ENCODE assay signal across 9 cellular contexts in the genomic region with DNA sequence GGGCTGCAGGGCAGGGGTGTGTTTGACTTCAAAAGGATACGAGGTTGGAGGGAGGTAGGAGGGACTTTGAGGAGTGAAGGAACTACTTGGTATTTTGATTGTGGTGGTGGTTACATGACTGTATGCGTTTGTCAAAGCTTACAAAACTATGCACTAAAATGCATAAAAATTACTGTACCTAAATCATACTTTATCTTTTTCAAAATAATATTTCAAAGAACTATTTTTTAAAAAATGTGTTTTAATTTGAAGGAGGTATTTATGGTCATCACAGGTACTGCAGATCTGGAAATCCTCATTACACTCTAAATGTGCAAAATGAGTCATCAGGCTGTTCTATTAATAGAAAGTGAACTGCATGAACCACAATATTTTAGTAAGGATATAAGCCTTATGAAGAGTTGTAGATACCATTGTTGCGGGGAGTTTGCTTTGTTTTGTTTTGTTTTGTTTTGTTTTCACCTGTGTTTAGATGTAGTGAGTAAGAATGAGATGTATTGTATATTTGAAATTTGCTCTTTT.
A peak's percentile ranks its signal among the peaks of the same experiment; 100 is the strongest.
DNase-seq lines count a peak whose midpoint lies in the region; ATAC-seq, FAIRE-seq and TF ChIP-seq lines count a peak whose summit lies in the region.
"Had no signal": no experiment of that assay in that cellular context is flagged by ENCODE, and none has a peak within 500 bp of the region (broad histone marks: within the 10 kb centered on the region; RNA-seq: fewer than 3 reads in every experiment).

No MANE protein-coding gene starts in this region.

- H2AFZ ChIP-seq in HCT116 (ENCODE audit: low read depth, low read length, poor library complexity, severe bottlenecking) (peak overlapping the region; percentile 60), endothelial cell of umbilical vein (ENCODE audit: low read depth, low read length) (no peak overlapping the region)

- no peaks in the 10 kb centered on the region for H3K9me3 Mint-ChIP-seq in stimulated activated effector memory CD8-positive, alpha-beta T cell treated with anti-CD3 and anti-CD28 coated beads, Interleukin-12 subunit alpha, Interleukin-12 subunit beta, amount 100 ng/mL, for 72 hours

- H3K27me3 ChIP-seq in HCT116 (ENCODE audit: insufficient read depth, low read length) (no peaks in the 10 kb centered on the region), endothelial cell of umbilical vein (ENCODE audit: control insufficient read depth in 2 of 2, insufficient read depth in 2 of 2, low read length in 2 of 2) (no peaks in the 10 kb centered on the region)

- peak overlapping the region in 1 of 2 experiments; percentile 36; a peak in 1 of 4 replicates for H3K4me3 ChIP-seq in HCT116 (replicated peaks in 1 of 2; ENCODE audit: low read depth in 1 of 2, low read length in 2 of 2)
- no peak overlapping the region for H3K4me3 ChIP-seq in endothelial cell of umbilical vein (replicated peaks in 1 of 3; ENCODE audit: insufficient read depth in 1 of 3, low read depth in 1 of 3, low read length in 3 of 3)

- POLR2A ChIA-PET in HCT116 (lab: Charles Lee) (interaction anchor here (1.0 kb wide), 1 partner anchor 116 kb away, joined by 3 read pairs; no protein-coding TSS in a partner anchor), endothelial cell of umbilical vein (lab: Charles Lee) (no interaction called here)

- TF ChIP-seq POLR2A in HCT116 (IDR thresholded peaks at IDR 0.05; ENCODE audit: borderline replicate concordance, extremely low read depth, insufficient read depth, insufficient read length) (no peak), endothelial cell of umbilical vein (IDR thresholded peaks at IDR 0.05; ENCODE audit: low read depth, low read length) (no peak)

- H3K4me2 ChIP-seq in HCT116 (ENCODE audit: low read length) (peak overlapping the region; percentile 75), endothelial cell of umbilical vein (ENCODE audit: insufficient read depth, low read length) (peak overlapping the region; percentile 62)

- TF ChIP-seq CTCF in HCT116 (IDR thresholded peaks at IDR 0.05 in 2 of 3, conservative IDR thresholded peaks at IDR 0.05 in 1 of 3; ENCODE audit: borderline replicate concordance in 1 of 3, insufficient read depth in 1 of 3, low read depth in 2 of 3, low read length in 2 of 3) = peak in 1 of 3 experiments; percentile 27; a peak in 1 of 6 replicates
- no peak for TF ChIP-seq CTCF in endothelial cell of umbilical vein (IDR thresholded peaks at IDR 0.05; ENCODE audit: extremely low read depth in 1 of 2, insufficient read depth in 1 of 2, low read depth in 1 of 2, low read length in 2 of 2)

- no peak overlapping the region for H3K4me3 Mint-ChIP-seq in stimulated activated effector memory CD8-positive, alpha-beta T cell treated with anti-CD3 and anti-CD28 coated beads, Interleukin-12 subunit alpha, Interleukin-12 subunit beta, amount 100 ng/mL, for 72 hours
- H3K4me3 Mint-ChIP-seq: naive B cell had no signal

- BruUV-seq in HCT116 (replicated peaks; lab: Mats Ljungman, UMichigan) = no TSS peak
- no TSS peak for BruUV-seq in endothelial cell of umbilical vein (replicated peaks; lab: Mats Ljungman, UMichigan)

- H3K36me3 ChIP-seq in HCT116 (ENCODE audit: control insufficient read depth in 1 of 2, insufficient read depth in 2 of 2, low read length in 2 of 2) (no peaks in the 10 kb centered on the region), endothelial cell of umbilical vein (ENCODE audit: control insufficient read depth in 2 of 2, extremely low read depth in 1 of 2, insufficient read depth in 2 of 2, low read length in 2 of 2) (no peaks in the 10 kb centered on the region)

- peaks cover 25% of the 10 kb centered on the region for H3K4me1 Mint-ChIP-seq in stimulated activated effector memory CD8-positive, alpha-beta T cell treated with anti-CD3 and anti-CD28 coated beads, Interleukin-12 subunit alpha, Interleukin-12 subunit beta, amount 100 ng/mL, for 72 hours
- H3K4me1 Mint-ChIP-seq: naive B cell had no signal

- TF ChIP-seq RAD21 in HCT116 (IDR thresholded peaks at IDR 0.05; ENCODE audit: low read depth) = peak; percentile 10; the same call in 1 of the 2 replicates

- intact Hi-C loops in HCT116 (cut with micrococcal nuclease) = loop anchor here (1.0 kb wide), 1 partner anchor 14 kb away; no protein-coding TSS in a partner anchor
- intact Hi-C loops in endothelial cell of umbilical vein (cut with micrococcal nuclease) = loop anchor here (1.0 to 5.0 kb wide), 2 partner anchors 45 to 99 kb away; no protein-coding TSS in a partner anchor

- H3K27ac ChIP-seq in HCT116 (ENCODE audit: low read depth, low read length) = peak overlapping the region; percentile 54; the same call in 1 of the 2 replicates
- peak overlapping the region; percentile 11 for H3K27ac ChIP-seq in endothelial cell of umbilical vein (ENCODE audit: insufficient read depth, low read depth, low read length)

- H3K9me3 ChIP-seq in HCT116 (ENCODE audit: control insufficient read depth in 1 of 2, insufficient read depth in 1 of 2, low read depth in 1 of 2, low read length in 2 of 2) (no peaks in the 10 kb centered on the region), endothelial cell of umbilical vein (replicated peaks; ENCODE audit: control insufficient read depth, insufficient read depth, low read length) (no peaks in the 10 kb centered on the region)

- peaks cover 6% of the 10 kb centered on the region for H3K36me3 Mint-ChIP-seq in stimulated activated effector memory CD8-positive, alpha-beta T cell treated with anti-CD3 and anti-CD28 coated beads, Interleukin-12 subunit alpha, Interleukin-12 subunit beta, amount 100 ng/mL, for 72 hours
- H3K36me3 Mint-ChIP-seq: naive B cell had no signal

- H3K9me2 ChIP-seq in HCT116 (ENCODE audit: insufficient read depth) = no peaks in the 10 kb centered on the region

- no peaks in the 10 kb centered on the region for H4K20me1 ChIP-seq in HCT116 (ENCODE audit: insufficient read depth)
- H4K20me1 ChIP-seq in endothelial cell of umbilical vein (replicated peaks; ENCODE audit: control insufficient read depth, extremely low read depth, insufficient read depth, low read length) = no peaks in the 10 kb centered on the region

- H3K79me2 ChIP-seq in HCT116 (ENCODE audit: insufficient read depth, low read length) (no peaks in the 10 kb centered on the region), endothelial cell of umbilical vein (ENCODE audit: control insufficient read depth, insufficient read depth, low read length) (no peaks in the 10 kb centered on the region)

- CTCF ChIA-PET in HCT116 (lab: Charles Lee) = no interaction called here
- CTCF ChIA-PET in endothelial cell of umbilical vein (lab: Charles Lee) = interaction anchor here (0.6 to 1.6 kb wide), 2 partner anchors 12 to 300 kb away, joined by 4 to 6 read pairs; no protein-coding TSS in a partner anchor

- H3K9ac ChIP-seq in HCT116 (ENCODE audit: low read length) (peak overlapping the region; percentile 13; the same call in 1 of the 2 replicates), endothelial cell of umbilical vein (replicated peaks; ENCODE audit: extremely low read depth, insufficient read depth, low read length) (peak overlapping the region; percentile 23)

- H3K27ac Mint-ChIP-seq in stimulated activated effector memory CD8-positive, alpha-beta T cell treated with anti-CD3 and anti-CD28 coated beads, Interleukin-12 subunit alpha, Interleukin-12 subunit beta, amount 100 ng/mL, for 72 hours = no peak overlapping the region
- H3K27ac Mint-ChIP-seq: naive B cell had no signal

- no peaks in the 10 kb centered on the region for H3K9me1 ChIP-seq in endothelial cell of umbilical vein (replicated peaks; ENCODE audit: control insufficient read depth, extremely low read depth, insufficient read depth, low read length)

- RAD21 ChIA-PET in HCT116 (lab: Charles Lee; ENCODE audit: low non-redundant PET in 1 of 2, low total read pairs in 2 of 2, uncharacterized antibody in 2 of 2, unreplicated experiment in 2 of 2) = no interaction called here

- peak; percentile 46 for DNase-seq in HCT116 (ENCODE audit: low read depth, low spot score)
- DNase-seq in NCI-H460 (ENCODE audit: extremely low read depth, low read depth) = peak; percentile 26
- peak; percentile 77 for DNase-seq in endothelial cell of umbilical vein (ENCODE audit: low read depth, low spot score)
- DNase-seq in stimulated activated effector memory CD8-positive, alpha-beta T cell treated with anti-CD3 and anti-CD28 coated beads, Interleukin-12 subunit alpha, Interleukin-12 subunit beta, amount 100 ng/mL, for 72 hours (ENCODE audit: low spot score in 2 of 2) = no peak
- DNase-seq in NCI-H345 treated with DMSO at 0.1 percent for 48 hours (lab: John Stamatoyannopoulos, UW; ENCODE audit: unreplicated experiment) = no peak
- no peak for DNase-seq in stimulated activated CD8-positive, alpha-beta memory T cell treated with anti-CD3 and anti-CD28 coated beads, Interleukin-4, amount 100 ng/mL, for 48 hours
- DNase-seq: naive B cell had no signal

- peak; percentile 55 for FAIRE-seq in endothelial cell of umbilical vein (lab: Jason Lieb, UNC)

- peaks cover 20 to 34% of the 10 kb centered on the region in 2 experiments for H3K4me1 ChIP-seq in HCT116 (ENCODE audit: control insufficient read depth in 1 of 2, insufficient read depth in 2 of 2, low read length in 2 of 2)
- H3K4me1 ChIP-seq in endothelial cell of umbilical vein (ENCODE audit: control insufficient read depth, extremely low read depth, insufficient read depth, low read length) = peaks cover 10% of the 10 kb centered on the region

- ATAC-seq in GM18499 (IDR thresholded peaks at IDR 0.05; ENCODE audit: insufficient read depth, unreplicated experiment) = peak; percentile 46
- ATAC-seq in HCT116 = peak; percentile 78
- ATAC-seq in stimulated activated effector memory CD8-positive, alpha-beta T cell treated with anti-CD3 and anti-CD28 coated beads, Interleukin-12 subunit alpha, Interleukin-12 subunit beta, amount 100 ng/mL, for 72 hours = peak; percentile 82
- no peak for ATAC-seq in HG03457 (IDR thresholded peaks at IDR 0.05; ENCODE audit: unreplicated experiment)

- dilution Hi-C loops in endothelial cell of umbilical vein (cut with MboI; ENCODE audit: extremely low pct_ligation_motif_present, low sequenced_read_pairs) = no loop called here

TF ChIP-seq in HCT116, 20 proteins besides CTCF, POLR2A, EP300 and RAD21 (continues in another document):
- TF ChIP-seq JUND (IDR thresholded peaks at IDR 0.05) (peak; percentile 75), SRF (IDR thresholded peaks at IDR 0.05; ENCODE audit: low read depth) (no peak), SP1 (IDR thresholded peaks at IDR 0.05; ENCODE audit: low read depth) (peak; percentile 48; the same call in 1 of the 2 replicates)

TF ChIP-seq in endothelial cell of umbilical vein, 7 proteins besides CTCF, POLR2A, EP300 and RAD21 (continues in another document):
- TF ChIP-seq POLR2AphosphoS5 (IDR thresholded peaks at IDR 0.05; ENCODE audit: insufficient read depth, low read depth, low read length) (no peak), EZH2 (IDR thresholded peaks at IDR 0.05; ENCODE audit: borderline replicate concordance, low read depth, low read length, severe bottlenecking) (no peak), GATA2 (IDR thresholded peaks at IDR 0.05; ENCODE audit: insufficient read depth, insufficient read length, low read depth, low read length) (no peak), JUN (IDR thresholded peaks at IDR 0.05; ENCODE audit: borderline replicate concordance, insufficient read depth, insufficient read length, low read depth) (peak; percentile 79)

Comparison
In these comparisons a context has a peak if more than half of its experiments do, and no peak if none do; other contexts are left out.
1. DNase-seq: peak in HCT116 (single experiment), NCI-H460 (single experiment) and endothelial cell of umbilical vein (single experiment); none in stimulated activated effector memory CD8-positive, alpha-beta T cell treated with anti-CD3 and anti-CD28 coated beads, Interleukin-12 subunit alpha, Interleukin-12 subunit beta, amount 100 ng/mL, for 72 hours (0 of 2), NCI-H345 treated with DMSO at 0.1 percent for 48 hours (single experiment) and stimulated activated CD8-positive, alpha-beta memory T cell treated with anti-CD3 and anti-CD28 coated beads, Interleukin-4, amount 100 ng/mL, for 48 hours (single experiment).